In the genomic region with DNA sequence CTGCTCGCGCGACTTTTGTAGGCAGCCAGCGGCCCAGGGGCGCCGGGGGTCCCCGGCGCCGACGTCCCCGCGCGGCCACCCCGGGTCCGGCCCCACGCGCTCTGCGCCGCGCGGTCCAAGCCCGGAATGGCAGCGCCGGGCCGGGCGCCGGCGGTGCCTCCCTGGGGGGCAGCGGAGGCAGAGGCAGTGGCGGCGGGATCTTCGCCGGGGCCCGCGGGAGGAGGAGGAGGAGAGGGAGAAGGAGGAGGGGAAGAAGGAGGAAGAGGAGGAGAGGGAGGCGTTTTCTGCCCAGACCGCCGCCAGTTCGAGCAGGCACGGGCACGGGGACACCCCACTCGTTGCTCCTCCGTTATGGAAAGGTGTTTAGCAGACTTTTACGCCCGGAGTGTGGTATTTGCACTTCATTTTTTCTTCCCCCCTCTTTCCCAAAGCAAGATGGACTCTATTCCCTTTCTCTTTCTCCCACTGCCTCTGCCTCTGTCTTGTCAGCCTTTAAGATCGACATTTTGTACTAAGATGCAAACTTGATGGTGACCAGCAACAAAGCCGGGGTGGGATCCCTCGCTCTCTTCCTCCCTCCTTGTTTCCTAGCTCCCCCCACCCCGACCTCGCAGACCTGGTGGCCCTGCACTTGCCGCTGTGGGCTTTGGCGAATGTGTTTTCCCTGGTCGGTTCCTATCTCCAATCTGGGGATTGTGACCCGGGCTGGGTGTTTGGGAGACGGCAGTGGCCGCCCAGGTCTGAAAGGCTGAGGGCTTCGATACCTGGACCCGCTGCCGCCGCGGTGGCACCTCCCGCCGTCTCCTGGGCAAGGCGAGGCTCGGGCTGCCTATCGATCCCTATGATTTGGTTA, we compare ENCODE assay signal across 8 cellular contexts. TPM values are rescaled to one million over a fixed set of nuclear protein-coding genes. Genes with fewer than 3 reads are reported as not detected.
DNase-seq lines count a peak whose midpoint lies in the region; ATAC-seq, FAIRE-seq and TF ChIP-seq lines count a peak whose summit lies in the region.

No MANE protein-coding gene starts in this region.

- peaks cover 39% of the 10 kb centered on the region for H3K4me1 Mint-ChIP-seq in nephron progenitor cell

- H3K36me3 ChIP-seq in PC-3 (ENCODE audit: low read depth, low read length) (peaks cover 6% of the 10 kb centered on the region; the same call in 1 of the 2 replicates), gastroesophageal sphincter (no peaks in the 10 kb centered on the region), upper lobe of right lung (no peaks in the 10 kb centered on the region)

- H3K4me3 ChIP-seq in PC-3 (ENCODE audit: low read length) (peak overlapping the region; percentile 90), gastroesophageal sphincter (peak overlapping the region; percentile 77 to 91), upper lobe of right lung (peak overlapping the region; percentile 75)

- POLR2A ChIA-PET in PC-3 (lab: Charles Lee; ENCODE audit: unreplicated experiment) = interaction anchor here (0.6 kb wide), 1 partner anchor 145 kb away, joined by 3 read pairs; no protein-coding TSS in a partner anchor

- no TSS peak for BruUV-seq in PC-3 (replicated peaks; lab: Mats Ljungman, UMichigan)

- H3K9me3 Mint-ChIP-seq in nephron progenitor cell = no peaks in the 10 kb centered on the region

- CTCF ChIA-PET in PC-3 (lab: Charles Lee) = interaction anchor here (0.8 to 1.2 kb wide), 2 partner anchors 96 to 289 kb away, joined by 4 to 7 read pairs; no protein-coding TSS in a partner anchor

- H3K27ac Mint-ChIP-seq in nephron progenitor cell = peak overlapping the region; percentile 57

- ATAC-seq in PC-3 (peak; percentile 10), gastroesophageal sphincter (peak; percentile 18), upper lobe of right lung (peak; percentile 5), HG03095 (IDR thresholded peaks at IDR 0.05; ENCODE audit: unreplicated experiment) (no peak)

- peak overlapping the region; percentile 96 for H3K4me2 ChIP-seq in PC-3 (ENCODE audit: low read length)

- WGBS in gastroesophageal sphincter (ENCODE audit: low coverage in 1 of 2), 2 donors = 1% methylated on average over 13 to 22 of the region's 66 CpGs

- FAIRE-seq in GM12891 (lab: Jason Lieb, UNC) = no peak

- H3K36me3 Mint-ChIP-seq in nephron progenitor cell (ENCODE audit: low read depth) = peaks cover 31% of the 10 kb centered on the region

- no peaks in the 10 kb centered on the region for H4K20me1 ChIP-seq in PC-3 (ENCODE audit: low read length)

- TF ChIP-seq POLR2A in GM12891 (IDR thresholded peaks at IDR 0.05; ENCODE audit: low read depth, low read length) (no peak), gastroesophageal sphincter (IDR thresholded peaks at IDR 0.05) (peak in 1 of 2 donors; percentile 23)

- DNase-seq in GM12891 (ENCODE audit: insufficient read length, low spot score) (peak; percentile 10), PC-3 (peak; percentile 27), activated gamma-delta T cell treated with Interleukin-2 at 50 U/mL for 16 hours (peak; percentile 11), nephron progenitor cell (peak; percentile 48), upper lobe of right lung (peak; percentile 76)

- H2AFZ ChIP-seq in PC-3 (ENCODE audit: low read length) = peak overlapping the region; percentile 97

- TF ChIP-seq CTCF in 22Rv1 (IDR thresholded peaks at IDR 0.05) (no peak), PC-3 (conservative IDR thresholded peaks at IDR 0.05; ENCODE audit: low read depth, low read length) (no peak), gastroesophageal sphincter (IDR thresholded peaks at IDR 0.05) (peak in 1 of 4 experiments; percentile 17), nephron progenitor cell (IDR thresholded peaks at IDR 0.05) (no peak), upper lobe of right lung (IDR thresholded peaks at IDR 0.05) (no peak)

- peak overlapping the region; percentile 92 for H3K4me3 Mint-ChIP-seq in nephron progenitor cell

- peak overlapping the region; percentile 64 for H3K9ac ChIP-seq in PC-3 (ENCODE audit: low read length)

- H3K9me3 ChIP-seq in PC-3 (ENCODE audit: low read length) (no peaks in the 10 kb centered on the region), gastroesophageal sphincter (no peaks in the 10 kb centered on the region), upper lobe of right lung (no peaks in the 10 kb centered on the region)

- intact Hi-C loops in PC-3 (cut with micrococcal nuclease) = no loop called here
- intact Hi-C loops in upper lobe of right lung (cut with DNase I) = no loop called here

- no peaks in the 10 kb centered on the region for H3F3A ChIP-seq in PC-3 (ENCODE audit: low read length, unreplicated experiment)

- H3K27me3 ChIP-seq in PC-3 (ENCODE audit: low read length) (no peaks in the 10 kb centered on the region), gastroesophageal sphincter (no peaks in the 10 kb centered on the region), upper lobe of right lung (no peaks in the 10 kb centered on the region)

- H3K27me3 Mint-ChIP-seq in nephron progenitor cell (ENCODE audit: low read depth, poor library complexity) = peaks cover under 1% of the 10 kb centered on the region

- no peak for TF ChIP-seq EP300 in gastroesophageal sphincter (IDR thresholded peaks at IDR 0.05)

- H3K79me2 ChIP-seq in PC-3 (ENCODE audit: low read length) = peaks cover 44% of the 10 kb centered on the region

- H3K4me1 ChIP-seq in PC-3 (ENCODE audit: insufficient read depth, low read length) (peaks cover 14% of the 10 kb centered on the region), gastroesophageal sphincter (peaks cover 3 to 29% (median 8%) of the 10 kb centered on the region in 3 donors), upper lobe of right lung (peaks cover 8% of the 10 kb centered on the region)

- H3K27ac ChIP-seq in 22Rv1 (peak overlapping the region; percentile 87; the same call in 1 of the 2 replicates), PC-3 (ENCODE audit: low read length) (no peak overlapping the region), gastroesophageal sphincter (peak overlapping the region; percentile 77 to 97 (median 96)), upper lobe of right lung (peak overlapping the region; percentile 91)

- H3K9me2 ChIP-seq in PC-3 (replicated peaks; ENCODE audit: low read length) = no peaks in the 10 kb centered on the region

TF ChIP-seq in GM12891, 5 proteins besides CTCF, POLR2A, EP300 and RAD21:
- TF ChIP-seq TAF1 (IDR thresholded peaks at IDR 0.05; ENCODE audit: low read depth, low read length) = no peak
- TF ChIP-seq PAX5 (IDR thresholded peaks at IDR 0.05; ENCODE audit: insufficient read depth, low read length, severe bottlenecking) = no peak
- no peak for TF ChIP-seq POLR2AphosphoS5 (IDR thresholded peaks at IDR 0.05; ENCODE audit: low read depth, low read length)
- TF ChIP-seq SPI1 (IDR thresholded peaks at IDR 0.05; ENCODE audit: low read depth, low read length) = no peak
- TF ChIP-seq POU2F2 (IDR thresholded peaks at IDR 0.05; ENCODE audit: low read depth, low read length) = no peak

RNA-seq across cellular contexts. Expression of a gene that starts 2.6 kb away (rescaled TPM):
- polyA plus RNA-seq in GM12891 (2012; ENCODE audit: low read depth, missing spikeins) = 11.1 TPM
- total RNA-seq in PC-3 (2014; rRNA removed) (45.8 and 66.8 TPM in 2 replicates), gastroesophageal sphincter (10 to 100 TPM; 55.6 to 86.7 (median 73.0) TPM), upper lobe of right lung (62.3 TPM)

Comparison
In these comparisons a context has a peak if more than half of its experiments do, and no peak if none do; other contexts are left out.
1. DNase-seq: peak in every context shown above with its lines; median percentile 76 in upper lobe of right lung; 48 in nephron progenitor cell; 27 in PC-3; 11 in activated gamma-delta T cell treated with Interleukin-2 at 50 U/mL for 16 hours; 10 in GM12891.